ENCODE assay signal across 21 cellular contexts in the genomic region with DNA sequence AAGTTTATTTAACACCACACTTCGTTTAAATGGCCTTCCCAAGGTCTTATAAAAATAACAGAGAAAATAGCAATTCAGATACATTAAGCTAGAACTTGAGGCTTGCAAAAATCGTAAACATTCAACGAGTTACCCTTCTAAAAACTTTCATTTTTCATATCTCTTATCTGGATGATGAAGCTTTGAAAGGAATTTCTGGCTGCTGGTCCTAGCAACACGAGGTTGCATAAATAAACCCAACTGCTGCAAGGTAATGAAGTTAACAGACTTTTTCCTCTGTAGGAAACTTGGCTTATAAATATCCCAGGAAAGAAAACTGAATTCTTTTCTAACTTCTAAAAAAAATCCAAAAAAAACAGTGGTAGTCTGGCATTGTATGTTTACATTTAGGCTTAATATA.
DNase-seq lines count a peak whose midpoint lies in the region; ATAC-seq and TF ChIP-seq lines count a peak whose summit lies in the region.
"Had no signal": no experiment of that assay in that cellular context is flagged by ENCODE, and none has a peak within 500 bp of the region (broad histone marks: within the 10 kb centered on the region; RNA-seq: fewer than 3 reads in every experiment).

No MANE protein-coding gene starts in this region.

- H3K9ac ChIP-seq in SK-N-SH: no peak overlapping the region

- H3K36me3 ChIP-seq in SK-N-SH (replicated peaks in 1 of 2; ENCODE audit: control insufficient read depth in 1 of 2, insufficient read depth in 2 of 2, low read length in 1 of 2) (no peaks in the 10 kb centered on the region), OCI-LY7 (ENCODE audit: insufficient read depth, low read length) (no peaks in the 10 kb centered on the region)
- H3K36me3 ChIP-seq: SJSA1 had no signal

- H2AFZ ChIP-seq in SK-N-SH (ENCODE audit: low read depth) (no peak overlapping the region), OCI-LY7 (ENCODE audit: low read length) (no peak overlapping the region)

- intact Hi-C loops in OCI-LY7 (cut with micrococcal nuclease; ENCODE audit: unreplicated experiment): no loop called here

- H3K4me3 ChIP-seq in SK-N-SH (ENCODE audit: low read depth in 2 of 2, low read length in 1 of 2) (no peak overlapping the region), choroid plexus epithelial cell (ENCODE audit: low read depth, low read length) (no peak overlapping the region), OCI-LY7 (ENCODE audit: low read depth, low read length, poor library complexity, severe bottlenecking) (no peak overlapping the region)
- H3K4me3 ChIP-seq: SJSA1 had no signal

- 23% methylated on average over 4 of the region's 4 CpGs for WGBS in SK-N-SH (ENCODE audit: low lambda C conversion rate)

- CTCF ChIA-PET in SK-N-SH (lab: Yijun Ruan, JAX) (interaction anchor here (1.0 to 1.4 kb wide), 3 partner anchors 49 to 552 kb away, joined by 3 read pairs; no protein-coding TSS in a partner anchor), OCI-LY7 (lab: Charles Lee; ENCODE audit: unreplicated experiment) (no interaction called here)

- H3K9me3 ChIP-seq in SK-N-SH (no peaks in the 10 kb centered on the region), OCI-LY7 (ENCODE audit: low read length) (no peaks in the 10 kb centered on the region)
- H3K9me3 ChIP-seq: SJSA1 had no signal

- H3K27me3 ChIP-seq in SK-N-SH (ENCODE audit: insufficient read depth): no peaks in the 10 kb centered on the region

- H3K4me2 ChIP-seq in SK-N-SH (no peak overlapping the region), OCI-LY7 (ENCODE audit: low read length) (no peak overlapping the region)

- DNase-seq in SK-N-SH (no peak), choroid plexus epithelial cell (ENCODE audit: low read depth) (peak; percentile 60), iris pigment epithelial cell (ENCODE audit: low read depth) (peak; percentile 28), OCI-LY7 (ENCODE audit: low spot score) (no peak), T1000 (lab: John Stamatoyannopoulos, UW) (no peak), NOMO-1 treated with dmso at 0.1 percent for 144 hours (lab: John Stamatoyannopoulos, UW; ENCODE audit: unreplicated experiment) (no peak)
- DNase-seq: 8988T; AML-193; C1 segment of cervical spinal cord; Calu3; CD8-positive, alpha-beta memory T cell; EL; GF-D8; NCI-H1417; NCI-H1694 treated with DMSO at 0.1 percent for 48 hours; NCI-H2081 treated with DMSO at 0.1 percent for 48 hours; NCI-H526 had no signal

- H3K27ac ChIP-seq in SK-N-SH (ENCODE audit: low read depth in 2 of 2, low read length in 1 of 2) (no peak overlapping the region), OCI-LY7 (ENCODE audit: low read depth, low read length, poor library complexity, severe bottlenecking) (no peak overlapping the region)
- H3K27ac ChIP-seq: SJSA1 had no signal

- H3K4me1 ChIP-seq in SK-N-SH (ENCODE audit: control insufficient read depth in 1 of 2, insufficient read depth in 2 of 2, low read depth in 1 of 2, low read length in 1 of 2) (no peaks in the 10 kb centered on the region; a peak in 1 of 4 replicates), OCI-LY7 (ENCODE audit: insufficient read depth, low read length, poor library complexity, severe bottlenecking) (no peaks in the 10 kb centered on the region)
- H3K4me1 ChIP-seq: SJSA1 had no signal

- H3K79me2 ChIP-seq in SK-N-SH (ENCODE audit: insufficient read depth) (no peaks in the 10 kb centered on the region), OCI-LY7 (ENCODE audit: insufficient read depth, low read depth, low read length) (no peaks in the 10 kb centered on the region)

- H3K9me2 ChIP-seq in SK-N-SH (no peaks in the 10 kb centered on the region), OCI-LY7 (ENCODE audit: insufficient read depth, low read length) (no peaks in the 10 kb centered on the region)

- no peak for TF ChIP-seq RAD21 in SK-N-SH (IDR thresholded peaks at IDR 0.05; ENCODE audit: low read length)

- H4K20me1 ChIP-seq in SK-N-SH (ENCODE audit: insufficient read depth) (no peaks in the 10 kb centered on the region), OCI-LY7 (ENCODE audit: insufficient read depth, low read length) (no peaks in the 10 kb centered on the region)

- no peaks in the 10 kb centered on the region for H3F3A ChIP-seq in SK-N-SH (replicated peaks; ENCODE audit: insufficient read depth)

- no peak for TF ChIP-seq EP300 in SK-N-SH (IDR thresholded peaks at IDR 0.05; ENCODE audit: borderline replicate concordance in 1 of 2, low read depth in 1 of 2, low read length in 1 of 2)

- POLR2A ChIA-PET in SK-N-SH (lab: Yijun Ruan, JAX): no interaction called here
- POLR2A ChIA-PET in OCI-LY7 (lab: Charles Lee): no interaction called here

- no TSS peak for BruUV-seq in OCI-LY7 (replicated peaks; lab: Mats Ljungman, UMichigan)

- ATAC-seq in SK-N-SH treated with all-trans-retinoic acid at 6 μM for 48 hours: peak; percentile 40; the same call in 1 of the 3 replicates
- ATAC-seq in HG02870 (IDR thresholded peaks at IDR 0.05; ENCODE audit: unreplicated experiment): no peak
- ATAC-seq: Right ventricle myocardium inferior had no signal

- no peak for TF ChIP-seq CTCF in SK-N-SH (IDR thresholded peaks at IDR 0.05)
- no peak for TF ChIP-seq CTCF in choroid plexus epithelial cell (conservative IDR thresholded peaks at IDR 0.05; ENCODE audit: low read depth, low read length)
- no peak for TF ChIP-seq CTCF in OCI-LY7 (conservative IDR thresholded peaks at IDR 0.05; ENCODE audit: low read length)

TF ChIP-seq in SK-N-SH treated with all-trans-retinoic acid at 6 μM for 48 hours, 23 proteins besides CTCF, POLR2A, EP300 and RAD21:
- TF ChIP-seq RARB (CRISPR knock-in tag; IDR thresholded peaks at IDR 0.05): no peak
- TF ChIP-seq ISL1 (CRISPR knock-in tag; IDR thresholded peaks at IDR 0.05): peak; percentile 82

TF ChIP-seq in SK-N-SH, 30 proteins besides CTCF, POLR2A, EP300 and RAD21:
- TF ChIP-seq, protein P1, sequence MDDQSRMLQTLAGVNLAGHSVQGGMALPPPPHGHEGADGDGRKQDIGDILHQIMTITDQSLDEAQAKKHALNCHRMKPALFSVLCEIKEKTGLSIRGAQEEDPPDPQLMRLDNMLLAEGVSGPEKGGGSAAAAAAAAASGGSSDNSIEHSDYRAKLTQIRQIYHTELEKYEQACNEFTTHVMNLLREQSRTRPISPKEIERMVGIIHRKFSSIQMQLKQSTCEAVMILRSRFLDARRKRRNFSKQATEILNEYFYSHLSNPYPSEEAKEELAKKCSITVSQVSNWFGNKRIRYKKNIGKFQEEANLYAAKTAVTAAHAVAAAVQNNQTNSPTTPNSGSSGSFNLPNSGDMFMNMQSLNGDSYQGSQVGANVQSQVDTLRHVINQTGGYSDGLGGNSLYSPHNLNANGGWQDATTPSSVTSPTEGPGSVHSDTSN (IDR thresholded peaks at IDR 0.05): no peak
- TF ChIP-seq MXI1 (IDR thresholded peaks at IDR 0.05; ENCODE audit: low read depth, low read length) (no peak), JUND (IDR thresholded peaks at IDR 0.05) (no peak), NFIC (IDR thresholded peaks at IDR 0.05; ENCODE audit: borderline replicate concordance) (no peak), GABPA (IDR thresholded peaks at IDR 0.05; ENCODE audit: low read depth) (no peak), ELF1 (IDR thresholded peaks at IDR 0.05) (no peak), CHD2 (IDR thresholded peaks at IDR 0.05; ENCODE audit: low read length, partially characterized antibody) (no peak), RFX5 (IDR thresholded peaks at IDR 0.05; ENCODE audit: low read length) (no peak), TAF1 (IDR thresholded peaks at IDR 0.05; ENCODE audit: borderline replicate concordance, low read depth, low read length) (no peak), FOXM1 (IDR thresholded peaks at IDR 0.05; ENCODE audit: low read depth) (no peak), TCF12 (IDR thresholded peaks at IDR 0.05) (no peak), SMC3 (IDR thresholded peaks at IDR 0.05; ENCODE audit: low read depth, low read length) (no peak)
- TF ChIP-seq, protein P2, sequence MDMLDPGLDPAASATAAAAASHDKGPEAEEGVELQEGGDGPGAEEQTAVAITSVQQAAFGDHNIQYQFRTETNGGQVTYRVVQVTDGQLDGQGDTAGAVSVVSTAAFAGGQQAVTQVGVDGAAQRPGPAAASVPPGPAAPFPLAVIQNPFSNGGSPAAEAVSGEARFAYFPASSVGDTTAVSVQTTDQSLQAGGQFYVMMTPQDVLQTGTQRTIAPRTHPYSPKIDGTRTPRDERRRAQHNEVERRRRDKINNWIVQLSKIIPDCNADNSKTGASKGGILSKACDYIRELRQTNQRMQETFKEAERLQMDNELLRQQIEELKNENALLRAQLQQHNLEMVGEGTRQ (IDR thresholded peaks at IDR 0.05; ENCODE audit: borderline replicate concordance, low read depth, low read length): no peak
- TF ChIP-seq, protein P3, sequence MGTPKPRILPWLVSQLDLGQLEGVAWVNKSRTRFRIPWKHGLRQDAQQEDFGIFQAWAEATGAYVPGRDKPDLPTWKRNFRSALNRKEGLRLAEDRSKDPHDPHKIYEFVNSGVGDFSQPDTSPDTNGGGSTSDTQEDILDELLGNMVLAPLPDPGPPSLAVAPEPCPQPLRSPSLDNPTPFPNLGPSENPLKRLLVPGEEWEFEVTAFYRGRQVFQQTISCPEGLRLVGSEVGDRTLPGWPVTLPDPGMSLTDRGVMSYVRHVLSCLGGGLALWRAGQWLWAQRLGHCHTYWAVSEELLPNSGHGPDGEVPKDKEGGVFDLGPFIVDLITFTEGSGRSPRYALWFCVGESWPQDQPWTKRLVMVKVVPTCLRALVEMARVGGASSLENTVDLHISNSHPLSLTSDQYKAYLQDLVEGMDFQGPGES (IDR thresholded peaks at IDR 0.05; ENCODE audit: low read depth, low read length): no peak

Comparison
In these comparisons a context has a peak if more than half of its experiments do, and no peak if none do; other contexts are left out.
1. DNase-seq: peak in choroid plexus epithelial cell (single experiment) and iris pigment epithelial cell (single experiment); none in SK-N-SH (single experiment), OCI-LY7 (single experiment), T1000 (single experiment) and NOMO-1 treated with dmso at 0.1 percent for 144 hours (single experiment).